ENCODE assay signal across 19 cellular contexts in the genomic region with DNA sequence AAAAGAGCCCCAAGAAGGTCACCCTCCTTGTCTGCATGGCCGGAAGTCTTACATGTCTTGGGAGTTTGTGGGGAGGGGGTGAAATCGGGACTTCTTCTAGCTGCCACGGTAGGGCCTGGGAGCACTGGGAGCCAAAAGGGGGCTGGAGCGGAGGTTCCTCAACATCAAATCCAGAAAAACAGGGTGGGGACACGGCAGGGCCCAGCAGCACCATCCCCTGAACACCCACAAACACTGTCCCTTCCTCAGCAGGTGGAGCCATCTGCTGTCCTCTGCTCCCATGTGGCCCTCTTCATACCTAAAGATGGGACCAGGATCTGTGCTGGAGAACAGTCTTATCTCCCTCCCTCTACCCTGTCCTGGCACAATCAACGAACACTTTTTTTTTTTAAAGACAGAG. TPM values are rescaled to one million over a fixed set of nuclear protein-coding genes. Genes with fewer than 3 reads are reported as not detected.
DNase-seq lines count a peak whose midpoint lies in the region; ATAC-seq and TF ChIP-seq lines count a peak whose summit lies in the region.
"Had no signal": no experiment of that assay in that cellular context is flagged by ENCODE, and none has a peak within 500 bp of the region (broad histone marks: within the 10 kb centered on the region; RNA-seq: fewer than 3 reads in every experiment).

No MANE protein-coding gene starts in this region.

- no peak for TF ChIP-seq CTCF in OCI-LY1 (IDR thresholded peaks at IDR 0.05; ENCODE audit: low read length)

- H3K4me3 ChIP-seq in BLaER1 treated with 17β-estradiol and CSF1 and Interleukin-3, amounts not matched to agents 10 nM and 100 nM: peak overlapping the region in 4 of 10 experiments; percentile 63 to 70 (median 67); a peak in 6 of 20 replicates
- H3K4me3 ChIP-seq in OCI-LY1 (ENCODE audit: low read depth, low read length, poor library complexity, severe bottlenecking): peak overlapping the region; percentile 46
- H3K4me3 ChIP-seq: heart left ventricle, prostate gland, thyroid gland had no signal

- peaks cover 0 to 64% (median 38%) of the 10 kb centered on the region in 11 experiments; a peak in 17 of 22 replicates for H4K20me1 ChIP-seq in BLaER1 treated with 17β-estradiol and CSF1 and Interleukin-3, amounts not matched to agents 10 nM and 100 nM
- no peaks in the 10 kb centered on the region for H4K20me1 ChIP-seq in OCI-LY1 (ENCODE audit: insufficient read depth, low read length)

- no peak overlapping the region for H2AFZ ChIP-seq in OCI-LY1 (ENCODE audit: low read length)

- no peaks in the 10 kb centered on the region for H3K9me2 ChIP-seq in OCI-LY1 (ENCODE audit: low read depth, low read length)

- DNase-seq in DMS153 (lab: John Stamatoyannopoulos, UW) (peak; percentile 18), DMS153 treated with DMSO at 0.1 percent for 48 hours (lab: John Stamatoyannopoulos, UW; ENCODE audit: unreplicated experiment) (no peak), left colon (peak in 1 of 2 donors; percentile 19), DMS 273 (lab: John Stamatoyannopoulos, UW; ENCODE audit: unreplicated experiment) (no peak), HK-2 (ENCODE audit: unreplicated experiment) (no peak), amygdala (lab: John Stamatoyannopoulos, UW) (no peak)
- DNase-seq: BE2C; caudate nucleus; DMS 273 treated with DMSO at 0.1 percent for 48 hours; effector CD8-positive, alpha-beta T cell; NCI-H226; SIG-M5; thyroid gland had no signal

- peaks cover 8 to 14% (median 11%) of the 10 kb centered on the region in 11 experiments; a peak in 19 of 22 replicates for H3K9me3 ChIP-seq in BLaER1 treated with 17β-estradiol and CSF1 and Interleukin-3, amounts not matched to agents 10 nM and 100 nM (replicated peaks in 1 of 11)
- no peaks in the 10 kb centered on the region for H3K9me3 ChIP-seq in OCI-LY1 (ENCODE audit: low read length)
- H3K9me3 ChIP-seq: BE2C, prostate gland, thyroid gland had no signal

- H3K36me3 ChIP-seq in BLaER1 treated with 17β-estradiol and CSF1 and Interleukin-3, amounts not matched to agents 10 nM and 100 nM: peaks cover 0 to 53% (median 19%) of the 10 kb centered on the region in 11 experiments; a peak in 16 of 22 replicates
- H3K36me3 ChIP-seq in OCI-LY1 (ENCODE audit: insufficient read depth, low read length): peaks cover 31% of the 10 kb centered on the region
- H3K36me3 ChIP-seq: BE2C, heart left ventricle, prostate gland, thyroid gland had no signal

- peaks cover 8% of the 10 kb centered on the region; the same call in 1 of the 2 replicates for H3K79me2 ChIP-seq in OCI-LY1 (ENCODE audit: insufficient read depth, low read length)

- ATAC-seq in left colon: peak; percentile 72
- ATAC-seq: heart left ventricle; natural killer cell treated with Interleukin-12 subunit alpha and Interleukin-12 subunit beta and Interleukin-15 and Interleukin-18, amount 100 ng/mL, for 72 hours had no signal

- intact Hi-C loops in left colon (cut with DNase I, micrococcal nuclease): no loop called here

- no peaks in the 10 kb centered on the region for H3F3A ChIP-seq in OCI-LY1 (ENCODE audit: insufficient read depth, low read length)

- H3K9ac ChIP-seq in BLaER1 treated with 17β-estradiol and CSF1 and Interleukin-3, amounts not matched to agents 10 nM and 100 nM: peak overlapping the region in 4 of 11 experiments; percentile 78 to 83 (median 80); a peak in 7 of 22 replicates
- peak overlapping the region; percentile 55 for H3K9ac ChIP-seq in OCI-LY1 (ENCODE audit: low read length)

- H3K4me1 ChIP-seq in BLaER1 treated with 17β-estradiol and CSF1 and Interleukin-3, amounts not matched to agents 10 nM and 100 nM: peaks cover 30 to 55% (median 51%) of the 10 kb centered on the region in 10 experiments
- H3K4me1 ChIP-seq in OCI-LY1 (ENCODE audit: insufficient read depth, low read length, severe bottlenecking): peaks cover 56% of the 10 kb centered on the region
- H3K4me1 ChIP-seq: BE2C, prostate gland had no signal

- peak overlapping the region in 8 of 11 experiments; percentile 97 to 100 (median 100); a peak in 16 of 22 replicates for H3K4me2 ChIP-seq in BLaER1 treated with 17β-estradiol and CSF1 and Interleukin-3, amounts not matched to agents 10 nM and 100 nM
- peak overlapping the region; percentile 81 for H3K4me2 ChIP-seq in OCI-LY1 (ENCODE audit: low read length)

- peaks cover 0 to 57% (median 0%) of the 10 kb centered on the region in 11 experiments; a peak in 10 of 22 replicates for H3K27me3 ChIP-seq in BLaER1 treated with 17β-estradiol and CSF1 and Interleukin-3, amounts not matched to agents 10 nM and 100 nM
- H3K27me3 ChIP-seq in OCI-LY1 (ENCODE audit: insufficient read depth, low read length): no peaks in the 10 kb centered on the region
- H3K27me3 ChIP-seq: BE2C, thyroid gland had no signal

- no peak overlapping the region for H3K27ac ChIP-seq in BLaER1 treated with 17β-estradiol and CSF1 and Interleukin-3, amounts not matched to agents 10 nM and 100 nM
- peak overlapping the region; percentile 83 for H3K27ac ChIP-seq in OCI-LY1 (ENCODE audit: low read depth, low read length, poor library complexity, severe bottlenecking)
- H3K27ac ChIP-seq: 22Rv1, heart left ventricle, prostate gland, thyroid gland had no signal

RNA-seq across cellular contexts. Expression of a gene that starts 2.7 kb away (rescaled TPM):
- 1 to 10 TPM; 2.3 to 5.1 TPM for total RNA-seq in left colon
- total RNA-seq: heart left ventricle, thyroid gland had no signal

RNA-seq across cellular contexts. Expression of a gene that starts 52.8 kb away (rescaled TPM):
- total RNA-seq in left colon: 100 to 1,000 TPM in 1 of 2 donors, 10 to 100 TPM in 1; 93.1 to 102 TPM
